In the genomic region with DNA sequence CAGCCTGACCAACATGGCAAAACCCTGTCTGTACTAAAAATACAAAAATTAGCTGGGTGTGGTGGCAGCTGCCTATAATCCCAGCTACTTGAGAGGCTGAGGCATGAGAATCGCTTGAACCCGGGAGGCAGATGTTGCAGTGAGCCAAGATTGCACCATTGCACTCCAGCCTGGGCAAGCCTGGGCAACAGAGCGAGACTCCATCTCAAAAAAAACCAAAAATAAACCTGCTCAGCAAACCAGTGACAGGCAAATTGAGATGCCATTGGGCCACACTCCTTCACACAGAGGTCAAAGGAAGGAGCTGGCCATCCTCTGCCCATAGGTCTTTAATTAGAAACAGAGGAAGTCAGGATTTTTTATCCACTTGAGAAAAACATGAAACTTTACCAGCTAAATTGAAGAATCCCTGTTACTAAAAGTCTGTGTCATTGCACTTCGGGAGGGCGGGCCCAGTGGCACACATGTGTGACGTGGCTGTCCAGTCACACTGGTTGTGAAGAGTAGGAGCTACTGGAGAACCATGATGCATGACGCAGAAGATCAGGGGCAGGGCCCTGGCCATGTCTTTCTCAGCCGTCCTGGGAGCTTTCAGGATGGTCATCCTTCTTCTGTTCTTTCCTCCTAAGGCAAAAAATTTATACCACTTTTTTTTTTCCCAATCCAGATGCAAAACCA, we compare ENCODE assay signal across 14 cellular contexts.
"Had no signal": no experiment of that assay in that cellular context is flagged by ENCODE, and none has a peak within 500 bp of the region (broad histone marks: within the 10 kb centered on the region; RNA-seq: fewer than 3 reads in every experiment).

No MANE protein-coding gene starts in this region.

- H3K9me3 ChIP-seq: ascending aorta, breast epithelium, sigmoid colon, spleen, upper lobe of right lung had no signal

- H3K27me3 ChIP-seq: ascending aorta, breast epithelium, sigmoid colon, upper lobe of right lung had no signal

- H3K27ac ChIP-seq: breast epithelium, sigmoid colon, spleen, upper lobe of right lung had no signal

- H3K36me3 ChIP-seq: ascending aorta, breast epithelium, sigmoid colon, spleen, upper lobe of right lung had no signal

- H3K4me1 ChIP-seq: breast epithelium had no signal

- H3K4me3 ChIP-seq: ascending aorta, breast epithelium, sigmoid colon, spleen, upper lobe of right lung had no signal

- FAIRE-seq: kidney had no signal

- DNase-seq: activated B cell treated with CpG ODN at 0.5 μM for 24 hours; activated CD4-positive, alpha-beta T cell treated with anti-CD3 and anti-CD28 coated beads, Interleukin-2, amount 10 ng/mL, durations not matched to agents 7 days and 5 days; activated naive CD4-positive, alpha-beta T cell treated with Interleukin-2 at 50 U/mL for 16 hours; hypothalamus; kidney; occipital lobe; sigmoid colon; spleen; stimulated activated naive CD8-positive, alpha-beta T cell treated with anti-CD3 and anti-CD28 coated beads, Interleukin-15, amount 100 ng/mL, for 72 hours; T-helper 17 cell; upper lobe of right lung had no signal

- ATAC-seq: SK-N-SH treated with all-trans-retinoic acid at 6 μM for 48 hours; stimulated activated naive CD8-positive, alpha-beta T cell treated with anti-CD3 and anti-CD28 coated beads, Interleukin-15, amount 100 ng/mL, for 72 hours; T-helper 17 cell; upper lobe of right lung had no signal
